In genomic region chr6:138757131-138757530, GRCh38 we compare ENCODE assay signal across 18 cellular contexts. TPM values are rescaled to one million over a fixed set of nuclear protein-coding genes. Genes with fewer than 3 reads are reported as not detected.
"Had no signal": no experiment of that assay in that cellular context is flagged by ENCODE, and none has a peak within 500 bp of the region (broad histone marks: within the 10 kb centered on the region; RNA-seq: fewer than 3 reads in every experiment).

No MANE protein-coding gene starts in this region.

- H3K36me3 ChIP-seq: ascending aorta, left lung, thoracic aorta had no signal

- DNase-seq: activated CD4-positive, alpha-beta memory T cell treated with anti-CD3 and anti-CD28 coated beads for 36 hours; activated CD4-positive, alpha-beta T cell treated with anti-CD3 and anti-CD28 coated beads for 1 hour; activated gamma-delta T cell treated with Interleukin-2 at 50 U/mL for 16 hours; activated naive CD8-positive, alpha-beta T cell treated with anti-CD3 and anti-CD28 coated beads, Interleukin-2, amount 10 ng/mL, durations not matched to agents 7 days and 5 days; activated T-cell treated with anti-CD3 and anti-CD28 coated beads, Interleukin-2, amount 50 U/mL, for 48 hours; effector CD4-positive, alpha-beta T cell; left lung; stimulated activated CD4-positive, alpha-beta T cell treated with anti-CD3 and anti-CD28 coated beads, Interleukin-15, amount 100 ng/mL, for 24 hours; stimulated activated CD4-positive, alpha-beta T cell treated with anti-CD3 and anti-CD28 coated beads, Interleukin-4, amount 100 ng/mL, for 4 hours; stimulated activated naive CD8-positive, alpha-beta T cell treated with anti-CD3 and anti-CD28 coated beads, Interleukin-15, amount 100 ng/mL, for 72 hours had no signal

- H3K4me1 Mint-ChIP-seq: activated naive CD8-positive, alpha-beta T cell treated with anti-CD3 and anti-CD28 coated beads, Interleukin-2, amount 10 ng/mL, durations not matched to agents 7 days and 5 days; memory B cell; stimulated activated naive CD8-positive, alpha-beta T cell treated with anti-CD3 and anti-CD28 coated beads, Interleukin-15, amount 100 ng/mL, for 72 hours had no signal

- H3K9me3 ChIP-seq: ascending aorta, left lung, thoracic aorta had no signal

- H3K36me3 Mint-ChIP-seq: activated CD4-positive, alpha-beta memory T cell treated with anti-CD3 and anti-CD28 coated beads for 36 hours; activated naive CD8-positive, alpha-beta T cell treated with anti-CD3 and anti-CD28 coated beads, Interleukin-2, amount 10 ng/mL, durations not matched to agents 7 days and 5 days; memory B cell had no signal

- H3K9me3 Mint-ChIP-seq: activated CD4-positive, alpha-beta memory T cell treated with anti-CD3 and anti-CD28 coated beads for 36 hours; activated naive CD8-positive, alpha-beta T cell treated with anti-CD3 and anti-CD28 coated beads, Interleukin-2, amount 10 ng/mL, durations not matched to agents 7 days and 5 days; memory B cell; stimulated activated naive CD8-positive, alpha-beta T cell treated with anti-CD3 and anti-CD28 coated beads, Interleukin-15, amount 100 ng/mL, for 72 hours had no signal

- ATAC-seq: left lung; stimulated activated naive CD8-positive, alpha-beta T cell treated with anti-CD3 and anti-CD28 coated beads, Interleukin-15, amount 100 ng/mL, for 72 hours had no signal

- H3K27ac Mint-ChIP-seq: activated CD4-positive, alpha-beta memory T cell treated with anti-CD3 and anti-CD28 coated beads for 36 hours; activated naive CD8-positive, alpha-beta T cell treated with anti-CD3 and anti-CD28 coated beads, Interleukin-2, amount 10 ng/mL, durations not matched to agents 7 days and 5 days; memory B cell had no signal

- H3K4me3 Mint-ChIP-seq: activated CD4-positive, alpha-beta memory T cell treated with anti-CD3 and anti-CD28 coated beads for 36 hours; activated naive CD8-positive, alpha-beta T cell treated with anti-CD3 and anti-CD28 coated beads, Interleukin-2, amount 10 ng/mL, durations not matched to agents 7 days and 5 days; memory B cell; stimulated activated naive CD8-positive, alpha-beta T cell treated with anti-CD3 and anti-CD28 coated beads, Interleukin-15, amount 100 ng/mL, for 72 hours had no signal

- H3K4me3 ChIP-seq: ascending aorta, coronary artery, left lung, thoracic aorta had no signal

- H3K27me3 Mint-ChIP-seq: activated CD4-positive, alpha-beta memory T cell treated with anti-CD3 and anti-CD28 coated beads for 36 hours; activated naive CD8-positive, alpha-beta T cell treated with anti-CD3 and anti-CD28 coated beads, Interleukin-2, amount 10 ng/mL, durations not matched to agents 7 days and 5 days; memory B cell; stimulated activated naive CD8-positive, alpha-beta T cell treated with anti-CD3 and anti-CD28 coated beads, Interleukin-15, amount 100 ng/mL, for 72 hours had no signal

- H3K4me1 ChIP-seq: ascending aorta, left lung had no signal

- H3K27ac ChIP-seq: ascending aorta, coronary artery, epithelial cell of prostate, left lung, thoracic aorta had no signal

- H3K27me3 ChIP-seq: ascending aorta, left lung had no signal

RNA-seq across cellular contexts. Expression of gene ECT2L, which starts 38.8 kb away (rescaled TPM):
- total RNA-seq: activated CD4-positive, alpha-beta memory T cell treated with anti-CD3 and anti-CD28 coated beads for 36 hours; activated naive CD8-positive, alpha-beta T cell treated with anti-CD3 and anti-CD28 coated beads, Interleukin-2, amount 10 ng/mL, durations not matched to agents 7 days and 5 days; ascending aorta; osteocyte; pulmonary artery endothelial cell; thoracic aorta had no signal
- polyA plus RNA-seq: neural cell had no signal
